9 cellular contexts compared by ENCODE assay signal in genomic region chr12:117580718-117581062, GRCh38.
DNase-seq lines count a peak whose midpoint lies in the region; ATAC-seq and TF ChIP-seq lines count a peak whose summit lies in the region.
"Had no signal": no experiment of that assay in that cellular context is flagged by ENCODE, and none has a peak within 500 bp of the region (broad histone marks: within the 10 kb centered on the region; RNA-seq: fewer than 3 reads in every experiment).

No MANE protein-coding gene starts in this region.

- H3K27ac ChIP-seq in BLaER1, result no peak overlapping the region
- no peak overlapping the region for H3K27ac ChIP-seq in RWPE2 (ENCODE audit: poor library complexity, severe bottlenecking)

- H3K4me1 Mint-ChIP-seq in activated CD4-positive, alpha-beta memory T cell treated with anti-CD3 and anti-CD28 coated beads, Interleukin-2, amount 10 ng/mL, durations not matched to agents 7 days and 5 days, result no peaks in the 10 kb centered on the region

- H3K9me3 ChIP-seq in BLaER1 (no peaks in the 10 kb centered on the region), RWPE2 (ENCODE audit: severe bottlenecking) (no peaks in the 10 kb centered on the region)

- ATAC-seq in GM19351 (IDR thresholded peaks at IDR 0.05; ENCODE audit: unreplicated experiment), result peak; percentile 75
- ATAC-seq in RWPE2 (ENCODE audit: low read depth), result peak; percentile 82
- ATAC-seq in HG02588 (IDR thresholded peaks at IDR 0.05; ENCODE audit: unreplicated experiment), result no peak
- no peak for ATAC-seq in HG03457 (IDR thresholded peaks at IDR 0.05; ENCODE audit: unreplicated experiment)

- H3K9me3 Mint-ChIP-seq in activated CD4-positive, alpha-beta memory T cell treated with anti-CD3 and anti-CD28 coated beads, Interleukin-2, amount 10 ng/mL, durations not matched to agents 7 days and 5 days, result no peaks in the 10 kb centered on the region
- H3K9me3 Mint-ChIP-seq: activated naive CD4-positive, alpha-beta T cell treated with anti-CD3 and anti-CD28 coated beads, Interleukin-2, amount 50 U/mL, for 72 hours had no signal

- H3K4me2 ChIP-seq in BLaER1, result peak overlapping the region; percentile 40

- POLR2A ChIA-PET in activated CD4-positive, alpha-beta memory T cell treated with anti-CD3 and anti-CD28 coated beads, Interleukin-2, amount 10 ng/mL, durations not matched to agents 7 days and 5 days (lab: Charles Lee), result no interaction called here

- CTCF ChIA-PET in activated CD4-positive, alpha-beta memory T cell treated with anti-CD3 and anti-CD28 coated beads, Interleukin-2, amount 10 ng/mL, durations not matched to agents 7 days and 5 days (lab: Charles Lee), result no interaction called here

- H3K36me3 Mint-ChIP-seq in activated CD4-positive, alpha-beta memory T cell treated with anti-CD3 and anti-CD28 coated beads, Interleukin-2, amount 10 ng/mL, durations not matched to agents 7 days and 5 days (ENCODE audit: low read depth), result no peaks in the 10 kb centered on the region
- H3K36me3 Mint-ChIP-seq: activated naive CD4-positive, alpha-beta T cell treated with anti-CD3 and anti-CD28 coated beads, Interleukin-2, amount 50 U/mL, for 72 hours had no signal

- no peaks in the 10 kb centered on the region for H3K36me3 ChIP-seq in BLaER1
- no peaks in the 10 kb centered on the region for H3K36me3 ChIP-seq in RWPE2 (ENCODE audit: low read depth)

- no peak overlapping the region for H3K27ac Mint-ChIP-seq in activated CD4-positive, alpha-beta memory T cell treated with anti-CD3 and anti-CD28 coated beads, Interleukin-2, amount 10 ng/mL, durations not matched to agents 7 days and 5 days
- H3K27ac Mint-ChIP-seq: activated naive CD4-positive, alpha-beta T cell treated with anti-CD3 and anti-CD28 coated beads, Interleukin-2, amount 50 U/mL, for 72 hours had no signal

- H3K27me3 Mint-ChIP-seq in activated CD4-positive, alpha-beta memory T cell treated with anti-CD3 and anti-CD28 coated beads, Interleukin-2, amount 10 ng/mL, durations not matched to agents 7 days and 5 days, result peaks cover 4% of the 10 kb centered on the region

- no peak overlapping the region for H3K4me3 Mint-ChIP-seq in activated CD4-positive, alpha-beta memory T cell treated with anti-CD3 and anti-CD28 coated beads, Interleukin-2, amount 10 ng/mL, durations not matched to agents 7 days and 5 days

- H3K9ac ChIP-seq in BLaER1, result no peak overlapping the region

- no peaks in the 10 kb centered on the region for H4K20me1 ChIP-seq in BLaER1

- no peak for TF ChIP-seq CTCF in RWPE2 (IDR thresholded peaks at IDR 0.05; ENCODE audit: poor library complexity, severe bottlenecking)

- DNase-seq in RWPE2 (ENCODE audit: low spot score) (no peak), kidney tubule cell (ENCODE audit: low spot score) (peak; percentile 29), GM19238 (ENCODE audit: insufficient read length, low spot score) (no peak)
- DNase-seq in activated CD4-positive, alpha-beta memory T cell treated with anti-CD3 and anti-CD28 coated beads, Interleukin-2, amount 10 ng/mL, durations not matched to agents 7 days and 5 days, result no peak

- no peaks in the 10 kb centered on the region for H3K27me3 ChIP-seq in BLaER1
- H3K27me3 ChIP-seq in RWPE2 (ENCODE audit: insufficient read depth, poor library complexity, severe bottlenecking), result no peaks in the 10 kb centered on the region

- H3K4me3 ChIP-seq in BLaER1, result no peak overlapping the region
- no peak overlapping the region for H3K4me3 ChIP-seq in RWPE2 (ENCODE audit: severe bottlenecking)

- peaks cover 9% of the 10 kb centered on the region for H3K4me1 ChIP-seq in BLaER1
- peaks cover 3% of the 10 kb centered on the region for H3K4me1 ChIP-seq in RWPE2 (ENCODE audit: insufficient read depth, poor library complexity, severe bottlenecking)

Comparison
In these comparisons a context has a peak if more than half of its experiments do, and no peak if none do; other contexts are left out.
1. ATAC-seq: peak in GM19351 (single experiment) and RWPE2 (single experiment); none in HG02588 (single experiment) and HG03457 (single experiment).